Comparison of ENCODE assay signal across 1 cellular context in the genomic region with DNA sequence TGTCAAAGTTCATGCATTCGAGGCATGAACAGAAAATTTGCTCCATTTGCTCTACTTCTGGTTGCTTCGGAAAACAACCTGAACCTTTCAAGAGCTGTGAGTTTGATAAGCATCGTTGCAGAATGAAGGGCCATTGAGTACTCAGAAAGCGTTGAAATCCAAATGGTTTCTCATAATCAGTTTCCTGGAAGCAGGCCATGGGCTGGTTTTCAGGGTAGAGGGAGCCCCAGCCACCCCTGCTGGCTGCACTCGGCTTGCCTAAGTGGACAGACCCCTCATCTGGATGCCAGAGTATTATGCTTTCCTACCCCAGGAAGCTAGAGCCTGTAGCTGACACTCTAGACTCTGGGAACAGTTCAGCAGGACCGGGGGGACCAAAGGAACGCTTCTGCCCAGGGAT.
TF ChIP-seq lines count a peak whose summit lies in the region.

No MANE protein-coding gene starts in this region.

TF ChIP-seq in GM23338, 12 proteins besides CTCF, POLR2A, EP300 and RAD21 (continued from another document):
- TF ChIP-seq, protein P1, sequence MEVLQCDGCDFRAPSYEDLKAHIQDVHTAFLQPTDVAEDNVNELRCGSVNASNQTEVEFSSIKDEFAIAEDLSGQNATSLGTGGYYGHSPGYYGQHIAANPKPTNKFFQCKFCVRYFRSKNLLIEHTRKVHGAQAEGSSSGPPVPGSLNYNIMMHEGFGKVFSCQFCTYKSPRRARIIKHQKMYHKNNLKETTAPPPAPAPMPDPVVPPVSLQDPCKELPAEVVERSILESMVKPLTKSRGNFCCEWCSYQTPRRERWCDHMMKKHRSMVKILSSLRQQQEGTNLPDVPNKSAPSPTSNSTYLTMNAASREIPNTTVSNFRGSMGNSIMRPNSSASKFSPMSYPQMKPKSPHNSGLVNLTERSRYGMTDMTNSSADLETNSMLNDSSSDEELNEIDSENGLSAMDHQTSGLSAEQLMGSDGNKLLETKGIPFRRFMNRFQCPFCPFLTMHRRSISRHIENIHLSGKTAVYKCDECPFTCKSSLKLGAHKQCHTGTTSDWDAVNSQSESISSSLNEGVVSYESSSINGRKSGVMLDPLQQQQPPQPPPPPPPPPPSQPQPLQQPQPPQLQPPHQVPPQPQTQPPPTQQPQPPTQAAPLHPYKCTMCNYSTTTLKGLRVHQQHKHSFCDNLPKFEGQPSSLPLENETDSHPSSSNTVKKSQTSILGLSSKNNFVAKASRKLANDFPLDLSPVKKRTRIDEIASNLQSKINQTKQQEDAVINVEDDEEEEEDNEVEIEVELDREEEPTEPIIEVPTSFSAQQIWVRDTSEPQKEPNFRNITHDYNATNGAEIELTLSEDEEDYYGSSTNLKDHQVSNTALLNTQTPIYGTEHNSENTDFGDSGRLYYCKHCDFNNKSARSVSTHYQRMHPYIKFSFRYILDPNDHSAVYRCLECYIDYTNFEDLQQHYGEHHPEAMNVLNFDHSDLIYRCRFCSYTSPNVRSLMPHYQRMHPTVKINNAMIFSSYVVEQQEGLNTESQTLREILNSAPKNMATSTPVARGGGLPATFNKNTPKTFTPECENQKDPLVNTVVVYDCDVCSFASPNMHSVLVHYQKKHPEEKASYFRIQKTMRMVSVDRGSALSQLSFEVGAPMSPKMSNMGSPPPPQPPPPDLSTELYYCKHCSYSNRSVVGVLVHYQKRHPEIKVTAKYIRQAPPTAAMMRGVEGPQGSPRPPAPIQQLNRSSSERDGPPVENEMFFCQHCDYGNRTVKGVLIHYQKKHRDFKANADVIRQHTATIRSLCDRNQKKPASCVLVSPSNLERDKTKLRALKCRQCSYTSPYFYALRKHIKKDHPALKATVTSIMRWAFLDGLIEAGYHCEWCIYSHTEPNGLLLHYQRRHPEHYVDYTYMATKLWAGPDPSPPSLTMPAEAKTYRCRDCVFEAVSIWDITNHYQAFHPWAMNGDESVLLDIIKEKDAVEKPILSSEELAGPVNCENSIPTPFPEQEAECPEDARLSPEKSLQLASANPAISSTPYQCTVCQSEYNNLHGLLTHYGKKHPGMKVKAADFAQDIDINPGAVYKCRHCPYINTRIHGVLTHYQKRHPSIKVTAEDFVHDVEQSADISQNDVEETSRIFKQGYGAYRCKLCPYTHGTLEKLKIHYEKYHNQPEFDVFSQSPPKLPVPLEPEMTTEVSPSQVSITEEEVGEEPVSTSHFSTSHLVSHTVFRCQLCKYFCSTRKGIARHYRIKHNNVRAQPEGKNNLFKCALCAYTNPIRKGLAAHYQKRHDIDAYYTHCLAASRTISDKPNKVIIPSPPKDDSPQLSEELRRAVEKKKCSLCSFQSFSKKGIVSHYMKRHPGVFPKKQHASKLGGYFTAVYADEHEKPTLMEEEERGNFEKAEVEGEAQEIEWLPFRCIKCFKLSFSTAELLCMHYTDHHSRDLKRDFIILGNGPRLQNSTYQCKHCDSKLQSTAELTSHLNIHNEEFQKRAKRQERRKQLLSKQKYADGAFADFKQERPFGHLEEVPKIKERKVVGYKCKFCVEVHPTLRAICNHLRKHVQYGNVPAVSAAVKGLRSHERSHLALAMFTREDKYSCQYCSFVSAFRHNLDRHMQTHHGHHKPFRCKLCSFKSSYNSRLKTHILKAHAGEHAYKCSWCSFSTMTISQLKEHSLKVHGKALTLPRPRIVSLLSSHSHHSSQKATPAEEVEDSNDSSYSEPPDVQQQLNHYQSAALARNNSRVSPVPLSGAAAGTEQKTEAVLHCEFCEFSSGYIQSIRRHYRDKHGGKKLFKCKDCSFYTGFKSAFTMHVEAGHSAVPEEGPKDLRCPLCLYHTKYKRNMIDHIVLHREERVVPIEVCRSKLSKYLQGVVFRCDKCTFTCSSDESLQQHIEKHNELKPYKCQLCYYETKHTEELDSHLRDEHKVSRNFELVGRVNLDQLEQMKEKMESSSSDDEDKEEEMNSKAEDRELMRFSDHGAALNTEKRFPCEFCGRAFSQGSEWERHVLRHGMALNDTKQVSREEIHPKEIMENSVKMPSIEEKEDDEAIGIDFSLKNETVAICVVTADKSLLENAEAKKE (CRISPR knock-in tag; IDR thresholded peaks at IDR 0.05), result no peak
- no peak for TF ChIP-seq JUNB (IDR thresholded peaks at IDR 0.05; ENCODE audit: unreplicated experiment)
